Comparison of ENCODE assay signal across 9 cellular contexts in the genomic region with DNA sequence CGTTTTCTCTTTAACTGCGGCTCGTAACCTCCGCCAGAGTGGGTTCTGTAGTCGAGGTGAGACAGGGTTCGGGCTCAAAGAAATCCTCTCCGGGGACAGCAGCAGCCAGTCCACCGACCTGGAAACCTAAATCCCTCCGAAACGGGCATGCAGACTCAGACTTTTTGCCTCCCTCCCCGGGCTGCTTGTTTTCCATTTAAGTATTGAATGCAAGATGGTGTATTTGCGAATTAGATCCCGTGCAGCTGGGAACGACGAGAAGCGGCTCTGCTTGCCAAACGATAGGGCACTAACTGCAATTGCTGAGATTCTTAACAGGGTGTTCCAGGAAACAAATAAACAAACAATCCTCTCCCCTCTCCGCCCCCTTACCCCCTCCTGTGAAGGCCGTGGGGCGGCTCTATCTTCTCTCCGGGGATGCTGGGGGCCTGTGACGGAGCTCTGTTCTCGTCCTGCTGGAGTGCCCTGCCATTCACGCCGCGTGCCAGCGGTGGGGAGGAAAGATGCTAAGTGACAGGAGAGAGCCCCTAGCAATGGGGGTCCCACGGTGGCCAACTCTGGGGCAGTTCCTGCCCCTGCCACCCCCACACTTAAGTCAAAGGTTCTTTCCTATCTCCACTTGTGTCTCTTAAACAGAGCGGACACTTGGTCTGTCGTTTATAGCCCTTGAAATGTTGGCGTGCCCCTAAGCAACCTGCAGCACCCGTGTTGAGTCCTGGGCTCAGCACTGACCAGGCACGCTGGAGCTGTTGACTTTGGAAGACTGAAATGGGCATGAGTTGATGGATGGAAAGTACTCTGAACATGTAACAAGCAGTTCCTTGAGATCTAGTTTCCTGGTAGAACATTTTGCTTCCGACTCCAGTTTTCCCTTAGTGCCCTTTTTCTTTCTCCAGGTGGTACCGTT. TPM values are rescaled to one million over a fixed set of nuclear protein-coding genes. Genes with fewer than 3 reads are reported as not detected.
DNase-seq lines count a peak whose midpoint lies in the region; ATAC-seq and TF ChIP-seq lines count a peak whose summit lies in the region.
"Had no signal": no experiment of that assay in that cellular context is flagged by ENCODE, and none has a peak within 500 bp of the region (broad histone marks: within the 10 kb centered on the region; RNA-seq: fewer than 3 reads in every experiment).

No MANE protein-coding gene starts in this region.

- H3K36me3 ChIP-seq in Loucy (ENCODE audit: insufficient read depth, low read length) = no peaks in the 10 kb centered on the region
- no peaks in the 10 kb centered on the region for H3K36me3 ChIP-seq in breast epithelium

- H3K9me2 ChIP-seq in Loucy (replicated peaks; ENCODE audit: low read depth, low read length) = no peaks in the 10 kb centered on the region

- H3F3A ChIP-seq in Loucy (ENCODE audit: low read depth) = no peaks in the 10 kb centered on the region

- intact Hi-C loops in breast epithelium (cut with DNase I; ENCODE audit: low total_unique reads) = loop anchor here (5.0 kb wide), 1 partner anchor 1857 kb away; no protein-coding TSS in a partner anchor

- H3K9me3 ChIP-seq in Loucy (ENCODE audit: insufficient read depth, low read depth, low read length) (no peaks in the 10 kb centered on the region), breast epithelium (no peaks in the 10 kb centered on the region)

- TF ChIP-seq POLR2A in breast epithelium (IDR thresholded peaks at IDR 0.05) = no peak

- H3K4me3 ChIP-seq in Loucy (ENCODE audit: low read length, poor library complexity, severe bottlenecking) = peak overlapping the region; percentile 73
- H3K4me3 ChIP-seq in breast epithelium = peak overlapping the region; percentile 54 to 80 (median 68)

- H3K27ac ChIP-seq in breast epithelium (peak overlapping the region; percentile 72 to 85), layer of hippocampus (ENCODE audit: low read depth, low read length) (peak overlapping the region; percentile 65), substantia nigra (ENCODE audit: low read depth, low read length, poor library complexity, severe bottlenecking) (peak overlapping the region; percentile 70)
- H3K27ac ChIP-seq: VCaP had no signal

- peaks cover 7% of the 10 kb centered on the region for H4K20me1 ChIP-seq in Loucy (ENCODE audit: insufficient read depth, low read length, poor library complexity, severe bottlenecking)

- H3K4me2 ChIP-seq in Loucy (ENCODE audit: low read depth, low read length, poor library complexity, severe bottlenecking) = peak overlapping the region; percentile 94

- H3K27me3 ChIP-seq in Loucy (ENCODE audit: insufficient read depth, low read length, poor library complexity, severe bottlenecking) (peaks cover 13% of the 10 kb centered on the region), breast epithelium (peaks cover 0 to 11% of the 10 kb centered on the region in 2 donors), layer of hippocampus (ENCODE audit: control insufficient read depth, insufficient read depth, low read length) (no peaks in the 10 kb centered on the region)

- H3K9ac ChIP-seq in Loucy (ENCODE audit: low read depth, low read length, poor library complexity, severe bottlenecking) = no peak overlapping the region

- 0 out of 2 replicates have a peak overlapping the region, but pooled peaks have one; percentile 59 for H2AFZ ChIP-seq in Loucy (ENCODE audit: low read length)

- H3K79me2 ChIP-seq in Loucy (ENCODE audit: insufficient read depth, low read length) = no peaks in the 10 kb centered on the region

- no peak for TF ChIP-seq CTCF in Loucy (conservative IDR thresholded peaks at IDR 0.05; ENCODE audit: low read length)
- TF ChIP-seq CTCF in breast epithelium (IDR thresholded peaks at IDR 0.05) = no peak

- DNase-seq in Daoy (ENCODE audit: low read depth) (peak; percentile 29), breast epithelium (ENCODE audit: low spot score in 2 of 2) (no peak), substantia nigra (lab: John Stamatoyannopoulos, UW) (peak in 10 of 49 donors; percentile 6 to 50 (median 20)), NCI-H2171 treated with DMSO at 0.1 percent for 48 hours (lab: John Stamatoyannopoulos, UW) (no peak), activated gamma-delta T cell treated with Interleukin-2 at 50 U/mL for 16 hours (no peak)

- no peak for ATAC-seq in GM19452 (IDR thresholded peaks at IDR 0.05; ENCODE audit: unreplicated experiment)

- peaks cover 44% of the 10 kb centered on the region for H3K4me1 ChIP-seq in Loucy (ENCODE audit: insufficient read depth, low read length, poor library complexity, severe bottlenecking)
- H3K4me1 ChIP-seq in breast epithelium = peaks cover 0 to 8% of the 10 kb centered on the region in 2 donors

RNA-seq across cellular contexts. Expression of a gene that starts 1.3 kb away (rescaled TPM):
- 48.0 and 53.0 TPM in 2 replicates for total RNA-seq in Daoy (2014; rRNA removed; shearing (Covaris generic))
- total RNA-seq in breast epithelium = 10 to 100 TPM in 2 of 3 donors, 1 to 10 TPM in 1; 9.1 to 19.0 (median 16.1) TPM
